19 cellular contexts compared by ENCODE assay signal in the genomic region with DNA sequence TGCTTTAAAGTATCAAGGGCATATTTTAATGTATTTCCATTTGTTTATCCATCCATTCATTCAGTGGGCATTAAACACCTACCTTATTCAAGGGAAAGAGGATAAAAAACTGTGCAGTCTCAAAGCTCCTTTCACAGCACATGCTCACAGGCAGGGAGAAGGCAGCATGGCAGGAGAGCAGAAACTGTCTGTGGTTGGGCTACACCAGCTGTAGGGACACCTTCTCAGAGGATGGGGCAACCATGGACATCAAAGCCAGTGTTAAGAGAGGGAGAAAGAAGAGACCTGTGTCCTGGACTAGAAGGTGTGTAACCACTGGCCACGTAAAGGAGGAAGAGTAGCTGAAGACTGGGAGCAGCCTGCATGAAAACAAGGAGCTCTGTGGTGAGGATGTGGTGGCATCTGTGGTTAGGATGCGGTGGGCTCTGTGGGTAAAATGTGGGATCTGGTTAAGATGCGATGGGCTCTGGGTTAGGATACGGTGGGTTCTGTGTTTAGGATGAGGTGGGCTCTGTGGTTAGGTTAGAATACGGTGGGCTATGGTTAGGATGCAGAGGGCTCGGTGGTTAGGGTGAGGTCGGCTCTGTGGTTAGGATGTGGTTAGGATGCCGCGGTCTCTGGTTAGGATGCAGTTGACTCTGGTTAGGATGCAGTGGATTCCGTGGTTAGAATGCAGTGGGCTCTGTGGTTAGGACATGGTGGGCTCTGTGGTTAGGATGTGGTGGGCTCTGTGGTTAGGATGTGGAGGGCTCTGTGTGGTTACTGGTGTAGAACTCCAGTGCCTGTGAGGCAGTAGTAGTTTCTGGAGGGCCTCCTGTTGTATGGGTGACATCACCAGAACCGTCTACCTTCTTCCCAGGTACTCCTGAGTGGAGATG.
DNase-seq lines count a peak whose midpoint lies in the region; ATAC-seq and TF ChIP-seq lines count a peak whose summit lies in the region.
"Had no signal": no experiment of that assay in that cellular context is flagged by ENCODE, and none has a peak within 500 bp of the region (broad histone marks: within the 10 kb centered on the region; RNA-seq: fewer than 3 reads in every experiment).

No MANE protein-coding gene starts in this region.

- peaks cover 0 to 26% (median 8%) of the 10 kb centered on the region in 4 donors for H3K4me1 Mint-ChIP-seq in CD4-positive, CD25-positive, alpha-beta regulatory T cell
- H3K4me1 Mint-ChIP-seq in CD8-positive, alpha-beta T cell (ENCODE audit: low read depth): peaks cover 53% of the 10 kb centered on the region
- H3K4me1 Mint-ChIP-seq in activated CD8-positive, alpha-beta T cell treated with anti-CD3 and anti-CD28 coated beads for 36 hours (ENCODE audit: low read depth): peaks cover 38% of the 10 kb centered on the region

- no peaks in the 10 kb centered on the region for H3K9me3 ChIP-seq in CD4-positive, CD25-positive, alpha-beta regulatory T cell (ENCODE audit: control insufficient read depth in 2 of 2, low read length in 2 of 2)
- no peaks in the 10 kb centered on the region for H3K9me3 ChIP-seq in CD8-positive, alpha-beta T cell (ENCODE audit: low read length)
- H3K9me3 ChIP-seq: BE2C, esophagus muscularis mucosa, lower lobe of right lung, upper lobe of right lung had no signal

- intact Hi-C loops in CD8-positive, alpha-beta T cell (cut with DNase I, micrococcal nuclease): no loop called here
- intact Hi-C loops in activated CD8-positive, alpha-beta T cell treated with anti-CD3 and anti-CD28 coated beads for 36 hours (cut with micrococcal nuclease): loop anchor here (10.0 kb wide), 1 partner anchor 149 kb away; no protein-coding TSS in a partner anchor

- POLR2A ChIA-PET in CD8-positive, alpha-beta T cell (lab: Charles Lee): no interaction called here
- POLR2A ChIA-PET in activated CD8-positive, alpha-beta T cell treated with anti-CD3 and anti-CD28 coated beads for 36 hours (lab: Charles Lee): no interaction called here

- peaks cover 40% of the 10 kb centered on the region for H3K27me3 Mint-ChIP-seq in CD4-positive, CD25-positive, alpha-beta regulatory T cell
- H3K27me3 Mint-ChIP-seq in CD8-positive, alpha-beta T cell (ENCODE audit: low read depth): peaks cover 47% of the 10 kb centered on the region
- peaks cover 73% of the 10 kb centered on the region for H3K27me3 Mint-ChIP-seq in activated CD8-positive, alpha-beta T cell treated with anti-CD3 and anti-CD28 coated beads for 36 hours
- H3K27me3 Mint-ChIP-seq: brain had no signal

- H3K4me3 Mint-ChIP-seq in CD4-positive, CD25-positive, alpha-beta regulatory T cell: peak overlapping the region in 1 of 4 donors; percentile 43
- peak overlapping the region; percentile 16 for H3K4me3 Mint-ChIP-seq in CD8-positive, alpha-beta T cell
- H3K4me3 Mint-ChIP-seq in activated CD8-positive, alpha-beta T cell treated with anti-CD3 and anti-CD28 coated beads for 36 hours: peak overlapping the region; percentile 56
- H3K4me3 Mint-ChIP-seq: activated B cell treated with CpG ODN at 0.5 μM for 24 hours, brain had no signal

- H3K27ac Mint-ChIP-seq in CD4-positive, CD25-positive, alpha-beta regulatory T cell: peak overlapping the region in 2 of 3 donors; percentile 39 to 94
- H3K27ac Mint-ChIP-seq in CD8-positive, alpha-beta T cell: peak overlapping the region; percentile 85
- peak overlapping the region; percentile 67 for H3K27ac Mint-ChIP-seq in activated CD8-positive, alpha-beta T cell treated with anti-CD3 and anti-CD28 coated beads for 36 hours
- H3K27ac Mint-ChIP-seq: activated B cell treated with CpG ODN at 0.5 μM for 24 hours had no signal

- peaks cover 16% of the 10 kb centered on the region for H3K27me3 ChIP-seq in CD4-positive, CD25-positive, alpha-beta regulatory T cell (ENCODE audit: control insufficient read depth, insufficient read depth, low read length)
- H3K27me3 ChIP-seq in CD8-positive, alpha-beta T cell (ENCODE audit: insufficient read depth, low read length): peaks cover 31% of the 10 kb centered on the region
- H3K27me3 ChIP-seq: BE2C had no signal

- DNase-seq in CD4-positive, CD25-positive, alpha-beta regulatory T cell: peak in 1 of 3 donors; percentile 33
- DNase-seq in CD8-positive, alpha-beta T cell: no peak
- peak; percentile 24 for DNase-seq in activated CD8-positive, alpha-beta T cell treated with anti-CD3 and anti-CD28 coated beads for 36 hours
- DNase-seq in islet precursor cell (peak; percentile 48), NCI-H345 (lab: John Stamatoyannopoulos, UW) (no peak), NCI-H748 (lab: John Stamatoyannopoulos, UW; ENCODE audit: unreplicated experiment) (no peak), SW 1271 (lab: John Stamatoyannopoulos, UW) (no peak)
- DNase-seq in activated CD4-positive, CD25-positive, alpha-beta regulatory T cell (lab: John Stamatoyannopoulos, UW): no peak
- DNase-seq: activated B cell treated with CpG ODN at 0.5 μM for 24 hours; BE2C; glutamatergic neuron; Karpas-422; lower lobe of right lung; NCI-H1417 treated with DMSO at 0.1 percent for 48 hours; stimulated activated naive CD4-positive, alpha-beta T cell treated with Interleukin-2 at 50 U/mL for 16 hours; upper lobe of right lung had no signal

- no peak overlapping the region for H3K27ac ChIP-seq in CD4-positive, CD25-positive, alpha-beta regulatory T cell (ENCODE audit: insufficient read depth, low read length, poor library complexity, severe bottlenecking)
- no peak overlapping the region for H3K27ac ChIP-seq in CD8-positive, alpha-beta T cell (ENCODE audit: low read depth, low read length)
- H3K27ac ChIP-seq: esophagus muscularis mucosa, HL-60, lower lobe of right lung, upper lobe of right lung had no signal

- H3K4me1 ChIP-seq in CD4-positive, CD25-positive, alpha-beta regulatory T cell (ENCODE audit: control insufficient read depth, insufficient read depth, low read length, poor library complexity, severe bottlenecking): peaks cover 4% of the 10 kb centered on the region
- peaks cover 32% of the 10 kb centered on the region for H3K4me1 ChIP-seq in CD8-positive, alpha-beta T cell (ENCODE audit: insufficient read depth, low read length)
- H3K4me1 ChIP-seq: BE2C, esophagus muscularis mucosa, lower lobe of right lung, upper lobe of right lung had no signal

- peaks cover 0 to 9% (median 5%) of the 10 kb centered on the region in 7 donors for H3K9me3 Mint-ChIP-seq in CD4-positive, CD25-positive, alpha-beta regulatory T cell
- peaks cover 7% of the 10 kb centered on the region for H3K9me3 Mint-ChIP-seq in CD8-positive, alpha-beta T cell
- peaks cover 6% of the 10 kb centered on the region for H3K9me3 Mint-ChIP-seq in activated CD8-positive, alpha-beta T cell treated with anti-CD3 and anti-CD28 coated beads for 36 hours
- H3K9me3 Mint-ChIP-seq: activated B cell treated with CpG ODN at 0.5 μM for 24 hours had no signal

- no peak for ATAC-seq in CD4-positive, CD25-positive, alpha-beta regulatory T cell (ENCODE audit: low read depth in 2 of 2)
- peak; percentile 24 for ATAC-seq in CD8-positive, alpha-beta T cell
- peak; percentile 28 for ATAC-seq in activated CD8-positive, alpha-beta T cell treated with anti-CD3 and anti-CD28 coated beads for 36 hours
- ATAC-seq: lower lobe of right lung, upper lobe of right lung had no signal

- peaks cover 5% of the 10 kb centered on the region for H3K36me3 Mint-ChIP-seq in CD4-positive, CD25-positive, alpha-beta regulatory T cell
- no peaks in the 10 kb centered on the region for H3K36me3 Mint-ChIP-seq in CD8-positive, alpha-beta T cell
- peaks cover 6% of the 10 kb centered on the region for H3K36me3 Mint-ChIP-seq in activated CD8-positive, alpha-beta T cell treated with anti-CD3 and anti-CD28 coated beads for 36 hours (ENCODE audit: low read depth)
- H3K36me3 Mint-ChIP-seq: brain had no signal

- H3K36me3 ChIP-seq in CD4-positive, CD25-positive, alpha-beta regulatory T cell (ENCODE audit: control insufficient read depth, insufficient read depth, low read length): no peaks in the 10 kb centered on the region
- no peaks in the 10 kb centered on the region for H3K36me3 ChIP-seq in CD8-positive, alpha-beta T cell (ENCODE audit: insufficient read depth, low read length)
- H3K36me3 ChIP-seq: BE2C, esophagus muscularis mucosa, lower lobe of right lung, upper lobe of right lung had no signal

- no peak for TF ChIP-seq CTCF in CD8-positive, alpha-beta T cell (IDR thresholded peaks at IDR 0.05)
- TF ChIP-seq CTCF in activated CD8-positive, alpha-beta T cell treated with anti-CD3 and anti-CD28 coated beads for 36 hours (IDR thresholded peaks at IDR 0.05): no peak

- CTCF ChIA-PET in CD8-positive, alpha-beta T cell (lab: Charles Lee): no interaction called here
- CTCF ChIA-PET in activated CD8-positive, alpha-beta T cell treated with anti-CD3 and anti-CD28 coated beads for 36 hours (lab: Charles Lee): interaction anchor here (1.0 to 1.1 kb wide), 2 partner anchors 10 to 115 kb away, joined by 3 to 5 read pairs; no protein-coding TSS in a partner anchor

- H3K4me3 ChIP-seq in CD4-positive, CD25-positive, alpha-beta regulatory T cell (ENCODE audit: low read depth, low read length): no peak overlapping the region
- no peak overlapping the region for H3K4me3 ChIP-seq in CD8-positive, alpha-beta T cell (ENCODE audit: low read depth, low read length)
- H3K4me3 ChIP-seq: esophagus muscularis mucosa, lower lobe of right lung, upper lobe of right lung had no signal

Comparison
In these comparisons a context has a peak if more than half of its experiments do, and no peak if none do; other contexts are left out.
1. ATAC-seq: peak in CD8-positive, alpha-beta T cell (single experiment) and activated CD8-positive, alpha-beta T cell treated with anti-CD3 and anti-CD28 coated beads for 36 hours (single experiment); none in CD4-positive, CD25-positive, alpha-beta regulatory T cell (0 of 2).
2. DNase-seq: peak in activated CD8-positive, alpha-beta T cell treated with anti-CD3 and anti-CD28 coated beads for 36 hours (single experiment) and islet precursor cell (single experiment); none in CD8-positive, alpha-beta T cell (0 of 7), activated CD4-positive, CD25-positive, alpha-beta regulatory T cell (0 of 4), NCI-H345 (single experiment), NCI-H748 (single experiment) and SW 1271 (0 of 2).
3. Peak in every context shown above with its lines, with median percentiles within 50 percentile points of each other: H3K27ac Mint-ChIP-seq.